ENCODE assay signal across 12 cellular contexts in the genomic region with DNA sequence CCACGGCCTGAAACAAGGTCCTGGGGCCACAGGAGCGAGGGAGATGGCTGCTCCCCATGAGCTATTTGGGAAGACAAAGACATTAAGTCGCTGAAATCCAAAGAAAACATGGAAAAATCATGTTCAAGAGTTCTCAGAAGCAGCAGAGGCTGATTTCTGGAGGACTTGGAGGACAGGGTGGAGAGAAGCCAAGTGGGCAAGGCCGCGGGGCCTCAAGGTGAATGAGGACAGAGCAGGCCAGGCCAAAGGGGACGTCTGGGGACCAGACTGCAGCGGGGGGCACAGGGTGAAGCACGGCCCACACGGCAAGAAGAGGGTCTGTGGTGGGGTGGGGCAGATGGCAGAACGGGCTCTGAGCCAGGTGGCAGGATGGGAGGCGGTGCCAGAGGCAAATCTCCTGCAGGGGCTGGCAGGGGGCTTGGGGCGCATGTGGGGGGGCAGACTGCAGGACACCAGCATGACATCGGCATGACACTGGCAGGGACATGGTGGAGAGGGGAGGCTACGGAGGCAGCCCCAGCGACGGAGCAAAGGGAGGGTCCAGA.
"Had no signal": no experiment of that assay in that cellular context is flagged by ENCODE, and none has a peak within 500 bp of the region (broad histone marks: within the 10 kb centered on the region; RNA-seq: fewer than 3 reads in every experiment).

No MANE protein-coding gene starts in this region.

- ATAC-seq: heart right ventricle, left cardiac atrium, right lobe of liver had no signal

- H3K27me3 Mint-ChIP-seq: activated naive CD8-positive, alpha-beta T cell treated with anti-CD3 and anti-CD28 coated beads, Interleukin-2, amount 10 ng/mL, durations not matched to agents 7 days and 5 days had no signal

- DNase-seq: activated CD4-positive, alpha-beta T cell treated with anti-CD3 and anti-CD28 coated beads for 48 hours; activated CD8-positive, alpha-beta memory T cell treated with anti-CD3 and anti-CD28 coated beads for 24 hours; activated naive CD8-positive, alpha-beta T cell treated with anti-CD3 and anti-CD28 coated beads, Interleukin-2, amount 10 ng/mL, durations not matched to agents 7 days and 5 days; aorta; cerebellar nuclear complex; effector memory CD4-positive, alpha-beta T cell; heart right ventricle; left cardiac atrium; T-helper 2 cell had no signal

- H3K27ac Mint-ChIP-seq: activated naive CD8-positive, alpha-beta T cell treated with anti-CD3 and anti-CD28 coated beads, Interleukin-2, amount 10 ng/mL, durations not matched to agents 7 days and 5 days; activated T-helper 1 cell treated with anti-CD3 and anti-CD28 coated beads, Interleukin-12 subunit alpha, Interleukin-12 subunit beta, Interleukin-2, Interleukin-4 antibody, amounts not matched to agents 30 ng/mL and 10 ng/mL and 1 ng/mL, durations not matched to agents 14 hours and 24 hours and 36 hours had no signal

- H3K9me3 Mint-ChIP-seq: activated naive CD8-positive, alpha-beta T cell treated with anti-CD3 and anti-CD28 coated beads, Interleukin-2, amount 10 ng/mL, durations not matched to agents 7 days and 5 days; activated T-helper 1 cell treated with anti-CD3 and anti-CD28 coated beads, Interleukin-12 subunit alpha, Interleukin-12 subunit beta, Interleukin-2, Interleukin-4 antibody, amounts not matched to agents 30 ng/mL and 10 ng/mL and 1 ng/mL, durations not matched to agents 14 hours and 24 hours and 36 hours; neural crest cell had no signal

- H3K4me3 Mint-ChIP-seq: activated naive CD8-positive, alpha-beta T cell treated with anti-CD3 and anti-CD28 coated beads, Interleukin-2, amount 10 ng/mL, durations not matched to agents 7 days and 5 days; activated T-helper 1 cell treated with anti-CD3 and anti-CD28 coated beads, Interleukin-12 subunit alpha, Interleukin-12 subunit beta, Interleukin-2, Interleukin-4 antibody, amounts not matched to agents 30 ng/mL and 10 ng/mL and 1 ng/mL, durations not matched to agents 14 hours and 24 hours and 36 hours; neural crest cell had no signal
